In the genomic region with DNA sequence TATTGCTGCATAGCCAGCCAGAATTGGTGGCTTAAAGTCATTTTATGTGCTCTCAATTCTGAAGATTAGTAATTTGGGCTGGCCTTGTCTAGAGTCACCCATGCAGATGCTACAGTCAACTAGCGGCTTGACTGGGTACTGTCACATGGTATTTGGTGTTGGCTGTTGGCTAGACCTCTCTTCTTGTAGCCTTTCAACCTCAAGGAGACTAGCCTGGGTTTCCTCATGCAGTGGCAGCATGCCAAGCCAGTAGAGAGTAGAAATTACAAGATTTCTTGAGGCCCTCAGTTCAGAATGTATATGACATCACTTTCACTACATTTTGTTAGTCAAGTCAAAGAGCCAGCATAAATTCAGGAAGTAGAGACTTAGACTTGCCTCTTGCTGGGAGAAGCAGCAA, we compare ENCODE assay signal across 9 cellular contexts. TPM values are rescaled to one million over a fixed set of nuclear protein-coding genes. Genes with fewer than 3 reads are reported as not detected.
DNase-seq lines count a peak whose midpoint lies in the region; ATAC-seq and TF ChIP-seq lines count a peak whose summit lies in the region.
"Had no signal": no experiment of that assay in that cellular context is flagged by ENCODE, and none has a peak within 500 bp of the region (broad histone marks: within the 10 kb centered on the region; RNA-seq: fewer than 3 reads in every experiment).

No MANE protein-coding gene starts in this region.

- H3K36me3 ChIP-seq in upper lobe of right lung: no peaks in the 10 kb centered on the region
- H3K36me3 ChIP-seq: tibial artery had no signal

- no peak overlapping the region for H3K27ac ChIP-seq in upper lobe of right lung
- H3K27ac ChIP-seq: tibial artery had no signal

- intact Hi-C loops in upper lobe of right lung (cut with DNase I): no loop called here

- ATAC-seq in HG03469 (IDR thresholded peaks at IDR 0.05; ENCODE audit: unreplicated experiment) (peak; percentile 26), upper lobe of right lung (peak; percentile 7), GM19397 (IDR thresholded peaks at IDR 0.05; ENCODE audit: unreplicated experiment) (no peak)

- H3K4me3 ChIP-seq in upper lobe of right lung: no peak overlapping the region
- H3K4me3 ChIP-seq: tibial artery had no signal

- no peaks in the 10 kb centered on the region for H3K9me3 ChIP-seq in upper lobe of right lung
- H3K9me3 ChIP-seq: tibial artery had no signal

- H3K27me3 ChIP-seq in upper lobe of right lung: no peaks in the 10 kb centered on the region
- H3K27me3 ChIP-seq: tibial artery had no signal

- no peak for TF ChIP-seq CTCF in upper lobe of right lung (IDR thresholded peaks at IDR 0.05)

- peaks cover 7% of the 10 kb centered on the region for H3K4me1 ChIP-seq in upper lobe of right lung

- peak; percentile 27 to 34 for DNase-seq in stimulated activated CD4-positive, alpha-beta T cell treated with anti-CD3 and anti-CD28 coated beads, Interleukin-2, amount 100 ng/mL, for 24 hours
- no peak for DNase-seq in stimulated activated CD4-positive, alpha-beta T cell treated with anti-CD3 and anti-CD28 coated beads, Interleukin-4, amount 100 ng/mL, for 24 hours
- peak; percentile 32 for DNase-seq in activated naive CD4-positive, alpha-beta T cell treated with anti-CD3 and anti-CD28 coated beads, Interleukin-2, amount 50 U/mL, for 16 hours
- DNase-seq in upper lobe of right lung: peak; percentile 73
- DNase-seq in NCI-H1092 (lab: John Stamatoyannopoulos, UW): no peak
- no peak for DNase-seq in activated T-cell treated with anti-CD3 and anti-CD28 coated beads, Interleukin-2, amount 50 U/mL, for 1 hour
- DNase-seq: tibial artery had no signal

RNA-seq across cellular contexts. Expression of gene ZNF800, which starts 3.7 kb away (rescaled TPM):
- total RNA-seq in upper lobe of right lung: 34.9 TPM

Comparison
In these comparisons a context has a peak if more than half of its experiments do, and no peak if none do; other contexts are left out.
1. DNase-seq: peak in stimulated activated CD4-positive, alpha-beta T cell treated with anti-CD3 and anti-CD28 coated beads, Interleukin-2, amount 100 ng/mL, for 24 hours (2 of 2), activated naive CD4-positive, alpha-beta T cell treated with anti-CD3 and anti-CD28 coated beads, Interleukin-2, amount 50 U/mL, for 16 hours (single experiment) and upper lobe of right lung (single experiment); none in stimulated activated CD4-positive, alpha-beta T cell treated with anti-CD3 and anti-CD28 coated beads, Interleukin-4, amount 100 ng/mL, for 24 hours (single experiment), NCI-H1092 (single experiment) and activated T-cell treated with anti-CD3 and anti-CD28 coated beads, Interleukin-2, amount 50 U/mL, for 1 hour (single experiment).